15 cellular contexts compared by ENCODE assay signal in genomic region chr5:19865336-19866087, GRCh38.
"Had no signal": no experiment of that assay in that cellular context is flagged by ENCODE, and none has a peak within 500 bp of the region (broad histone marks: within the 10 kb centered on the region; RNA-seq: fewer than 3 reads in every experiment).

No MANE protein-coding gene starts in this region.

- DNase-seq: activated CD4-positive, alpha-beta T cell treated with anti-CD3 and anti-CD28 coated beads for 4 hours; activated CD8-positive, alpha-beta T cell treated with anti-CD3 and anti-CD28 coated beads for 36 hours; activated effector memory CD4-positive, alpha-beta T cell treated with anti-CD3 and anti-CD28 coated beads, Interleukin-2, amount 50 U/mL, for 16 hours; activated T-cell treated with anti-CD3 and anti-CD28 coated beads, Interleukin-2, amount 50 U/mL, for 4 hours; adrenal gland; colonic mucosa; stimulated activated CD4-positive, alpha-beta T cell treated with anti-CD3 and anti-CD28 coated beads, Interleukin-15, amount 100 ng/mL, for 24 hours; stimulated activated CD4-positive, alpha-beta T cell treated with anti-CD3 and anti-CD28 coated beads, Interleukin-4, amount 100 ng/mL, for 1 hour; stimulated activated naive CD4-positive, alpha-beta T cell; T-helper 2 cell had no signal

- H3K4me3 Mint-ChIP-seq: activated CD8-positive, alpha-beta T cell treated with anti-CD3 and anti-CD28 coated beads for 36 hours; activated naive CD4-positive, alpha-beta T cell treated with anti-CD3 and anti-CD28 coated beads, Interleukin-2, amount 50 U/mL, for 24 hours; activated T-cell treated with anti-CD3 and anti-CD28 coated beads, Interleukin-2, amount 50 U/mL, for 4 hours had no signal

- H3K27me3 Mint-ChIP-seq: activated CD8-positive, alpha-beta T cell treated with anti-CD3 and anti-CD28 coated beads for 36 hours; activated naive CD4-positive, alpha-beta T cell treated with anti-CD3 and anti-CD28 coated beads, Interleukin-2, amount 50 U/mL, for 24 hours had no signal

- H3K27ac ChIP-seq: cardiac muscle cell, colonic mucosa, esophagus muscularis mucosa, parathyroid adenoma, tibial nerve had no signal

- H2AFZ ChIP-seq: parathyroid adenoma had no signal

- H3K27ac Mint-ChIP-seq: activated CD8-positive, alpha-beta T cell treated with anti-CD3 and anti-CD28 coated beads for 36 hours; activated naive CD4-positive, alpha-beta T cell treated with anti-CD3 and anti-CD28 coated beads, Interleukin-2, amount 50 U/mL, for 24 hours had no signal

- H3K4me1 Mint-ChIP-seq: activated naive CD4-positive, alpha-beta T cell treated with anti-CD3 and anti-CD28 coated beads, Interleukin-2, amount 50 U/mL, for 24 hours had no signal

- H3K4me3 ChIP-seq: adrenal gland, cardiac muscle cell, colonic mucosa, esophagus muscularis mucosa, tibial nerve had no signal

- H3K9me3 ChIP-seq: adrenal gland, colonic mucosa, esophagus muscularis mucosa, tibial nerve had no signal

- ATAC-seq: activated CD8-positive, alpha-beta T cell treated with anti-CD3 and anti-CD28 coated beads for 36 hours; activated T-cell treated with anti-CD3 and anti-CD28 coated beads, Interleukin-2, amount 50 U/mL, for 4 hours had no signal

- H3K4me1 ChIP-seq: adrenal gland, colonic mucosa, esophagus muscularis mucosa, parathyroid adenoma, tibial nerve had no signal

- H3K79me2 ChIP-seq: parathyroid adenoma had no signal

- H3K9ac ChIP-seq: parathyroid adenoma had no signal

- H3K36me3 ChIP-seq: adrenal gland, cardiac muscle cell, colonic mucosa, esophagus muscularis mucosa, tibial nerve had no signal

- H3K27me3 ChIP-seq: adrenal gland, cardiac muscle cell, colonic mucosa, esophagus muscularis mucosa, tibial nerve had no signal

- H3K36me3 Mint-ChIP-seq: activated naive CD4-positive, alpha-beta T cell treated with anti-CD3 and anti-CD28 coated beads, Interleukin-2, amount 50 U/mL, for 24 hours had no signal
